Comparison of ENCODE assay signal across 7 cellular contexts in the genomic region with DNA sequence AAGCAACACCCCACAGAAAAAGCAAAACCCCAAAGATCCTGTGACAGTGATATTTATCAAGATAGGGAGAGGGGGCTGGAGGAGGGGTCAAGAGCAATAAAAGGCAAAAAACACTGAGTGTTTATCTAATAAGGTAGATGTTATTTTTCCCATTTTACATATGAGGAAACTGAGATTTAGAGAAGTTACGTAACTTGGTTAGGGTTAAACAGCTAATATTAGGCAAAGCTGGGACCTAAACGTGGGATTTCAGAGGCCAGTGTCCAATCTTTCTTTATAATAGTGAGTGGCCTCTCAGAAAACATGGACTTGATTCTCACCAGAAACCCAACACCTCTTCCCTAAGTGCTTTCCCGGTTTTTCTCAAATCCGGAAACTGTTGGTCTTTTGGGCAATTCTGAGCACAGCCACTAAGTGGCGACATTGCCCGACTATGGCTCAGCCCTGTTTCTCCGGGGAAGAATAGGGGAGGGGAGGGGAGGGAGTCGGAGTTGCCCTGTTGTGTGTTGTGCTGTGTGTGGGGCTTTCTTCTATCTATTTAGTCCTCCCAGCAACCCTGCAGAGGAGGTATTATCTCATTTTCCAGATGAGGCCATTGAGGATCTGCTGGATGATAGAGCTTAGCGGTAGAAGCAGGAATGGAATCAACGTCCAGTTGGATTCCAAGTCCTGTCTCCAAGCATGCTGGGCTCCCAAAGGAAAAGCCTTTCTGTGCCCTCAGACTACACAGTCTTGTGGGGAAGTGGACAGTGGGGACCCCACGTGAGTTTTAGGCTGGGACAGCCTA. TPM values are rescaled to one million over a fixed set of nuclear protein-coding genes. Genes with fewer than 3 reads are reported as not detected.
DNase-seq lines count a peak whose midpoint lies in the region; TF ChIP-seq lines count a peak whose summit lies in the region.
"Not testable (repeated sequence)": the region's sequence is repeated elsewhere in the genome, so short reads cannot be mapped to it uniquely, and the experiment has no call there.

No MANE protein-coding gene starts in this region.

- H4K20me1 ChIP-seq in neural cell (ENCODE audit: insufficient read depth) = not testable (repeated sequence)

- H3K9me2 ChIP-seq in neural cell (ENCODE audit: insufficient read depth, low read length) = not testable (repeated sequence)

- not testable (repeated sequence) for H2AFZ ChIP-seq in neural cell (ENCODE audit: low read depth, low read length)

- not testable (repeated sequence) for H3K4me2 ChIP-seq in neural cell (ENCODE audit: low read length)

- not testable (repeated sequence) for H3K79me2 ChIP-seq in neural cell (replicated peaks; ENCODE audit: insufficient read depth, low read length)

- not testable (repeated sequence) for H3K36me3 ChIP-seq in iPS DF 6.9 (ENCODE audit: control insufficient read depth, insufficient read depth, low read length); neural cell (ENCODE audit: insufficient read depth, low read length)

- TF ChIP-seq CTCF in VCaP (conservative IDR thresholded peaks at IDR 0.05) = peak; percentile 72
- peak; percentile 57 for TF ChIP-seq CTCF in neural cell (IDR thresholded peaks at IDR 0.05; ENCODE audit: poor library complexity, severe bottlenecking)

- H3K9ac ChIP-seq in neural cell (ENCODE audit: low read length) = not testable (repeated sequence)

- no CpG with 5 or more reads among the region's 11 CpGs for WGBS in iPS DF 6.9 (ENCODE audit: insufficient coverage, insufficient read length)

- in situ Hi-C loops in KBM-7 (cut with MboI; ENCODE audit: low pct_unique_long_range_greater_than_20kb, low sequenced_read_pairs) = loop anchor here (10.0 to 25.0 kb wide), 2 partner anchors 165 to 298 kb away; no protein-coding TSS in a partner anchor

- DNase-seq in ELF-1 (ENCODE audit: low read depth, low spot score) = peak; percentile 78
- peak; percentile 43 for DNase-seq in KBM-7
- peak; percentile 42 for DNase-seq in NCI-H69 (lab: John Stamatoyannopoulos, UW)
- peak; percentile 47 for DNase-seq in ecto neural progenitor cell (ENCODE audit: low spot score)
- DNase-seq in iPS DF 6.9 (ENCODE audit: low read depth, low spot score) = peak; percentile 16

- not testable (repeated sequence) for H3K4me1 ChIP-seq in iPS DF 6.9 (ENCODE audit: control insufficient read depth, insufficient read depth, low read length)

- H3K4me3 ChIP-seq in iPS DF 6.9 (ENCODE audit: low read length); neural cell (ENCODE audit: low read length): not testable (repeated sequence)

- not testable (repeated sequence) for H3K9me3 ChIP-seq in iPS DF 6.9 (ENCODE audit: control insufficient read depth, insufficient read depth, low read length); neural cell (ENCODE audit: low read length)

- not testable (repeated sequence) for H3F3A ChIP-seq in neural cell (ENCODE audit: insufficient read depth, low read length, poor library complexity, severe bottlenecking)

- peak; percentile 44 for TF ChIP-seq RAD21 in neural cell (conservative IDR thresholded peaks at IDR 0.05)

- H3K27me3 ChIP-seq in iPS DF 6.9 (ENCODE audit: control insufficient read depth, insufficient read depth, low read length); neural cell (ENCODE audit: insufficient read depth, low read depth, low read length): not testable (repeated sequence)

- not testable (repeated sequence) for H3K27ac ChIP-seq in VCaP; iPS DF 6.9 (ENCODE audit: low read length); neural cell (ENCODE audit: low read length)

- TF ChIP-seq EP300 in neural cell (conservative IDR thresholded peaks at IDR 0.05; ENCODE audit: poor library complexity, severe bottlenecking) = not testable (repeated sequence)

TF ChIP-seq in neural cell, 6 proteins besides CTCF, POLR2A, EP300 and RAD21:
- peak; percentile 37 for TF ChIP-seq SMC3 (conservative IDR thresholded peaks at IDR 0.05; ENCODE audit: poor library complexity)

RNA-seq across cellular contexts. Expression of a gene that starts 58.7 kb away (rescaled TPM):
- 7.6 and 9.9 TPM in 2 replicates for polyA plus RNA-seq in neural cell
- 36.3 and 39.4 TPM in 2 replicates for polyA minus RNA-seq in neural cell

Comparison
In these comparisons a context has a peak if more than half of its experiments do, and no peak if none do; other contexts are left out.
1. DNase-seq: peak in every context shown above with its lines; median percentile 78 in ELF-1; 47 in ecto neural progenitor cell; 43 in KBM-7; 42 in NCI-H69; 16 in iPS DF 6.9.